ENCODE assay signal across 8 cellular contexts in genomic region chrX:12141511-12141910, GRCh38. TPM values are rescaled to one million over a fixed set of nuclear protein-coding genes. Genes with fewer than 3 reads are reported as not detected.
"Had no signal": no experiment of that assay in that cellular context is flagged by ENCODE, and none has a peak within 500 bp of the region (broad histone marks: within the 10 kb centered on the region; RNA-seq: fewer than 3 reads in every experiment).

No MANE protein-coding gene starts in this region.

- FAIRE-seq: HTR-8/SVneo had no signal

- H3K9me3 ChIP-seq: HAP-1 had no signal

- H3K9ac ChIP-seq: GM23248 had no signal

- H2AFZ ChIP-seq: GM23248 had no signal

- DNase-seq: GM23248, GOT3, H7, IMR-90 had no signal

- ATAC-seq: HCT116 had no signal

- H3K27ac ChIP-seq: GM23248 had no signal

- H3K4me3 ChIP-seq: GM23248, HAP-1 had no signal

- H3K36me3 ChIP-seq: HAP-1 had no signal

- H3K4me1 ChIP-seq: HAP-1 had no signal

RNA-seq across cellular contexts. Expression of gene FRMPD4, which starts 3.2 kb away (rescaled TPM):
- total RNA-seq: GM23248, HT-29 had no signal
